Comparison of ENCODE assay signal across 14 cellular contexts in genomic region chr15:24823473-24823872, GRCh38.
DNase-seq lines count a peak whose midpoint lies in the region; ATAC-seq and TF ChIP-seq lines count a peak whose summit lies in the region.
"Had no signal": no experiment of that assay in that cellular context is flagged by ENCODE, and none has a peak within 500 bp of the region (broad histone marks: within the 10 kb centered on the region; RNA-seq: fewer than 3 reads in every experiment).

No MANE protein-coding gene starts in this region.

- H3K27me3 ChIP-seq in colonic mucosa = no peaks in the 10 kb centered on the region

- H3K36me3 ChIP-seq in mesodermal cell (ENCODE audit: control insufficient read depth, insufficient read depth, low read length) = no peaks in the 10 kb centered on the region
- H3K36me3 ChIP-seq in colonic mucosa = no peaks in the 10 kb centered on the region
- H3K36me3 ChIP-seq: left lung, thoracic aorta had no signal

- no peak overlapping the region for H3K9ac ChIP-seq in colonic mucosa (ENCODE audit: low read depth in 2 of 2, low read length in 2 of 2)

- H3K27ac Mint-ChIP-seq in stimulated activated memory B cell treated with anti-CD40 and anti-IgM and Interleukin-4, amounts not matched to agents 10 μg/mL and 1 μg/mL and 100 μg/mL, for 72 hours = no peak overlapping the region

- no peaks in the 10 kb centered on the region for H3K4me1 Mint-ChIP-seq in stimulated activated memory B cell treated with anti-CD40 and anti-IgM and Interleukin-4, amounts not matched to agents 10 μg/mL and 1 μg/mL and 100 μg/mL, for 72 hours

- 38 to 56% methylated on average over 9 of the region's 11 CpGs for WGBS in mesodermal cell (ENCODE audit: insufficient coverage in 2 of 2), 2 experiments

- H3K27ac ChIP-seq in C4-2B (peak overlapping the region; percentile 56), mesodermal cell (ENCODE audit: low read depth, low read length, severe bottlenecking) (no peak overlapping the region), colonic mucosa (no peak overlapping the region)
- H3K27ac ChIP-seq: left lung, psoas muscle, thoracic aorta had no signal

- H3K9me3 ChIP-seq in mesodermal cell (ENCODE audit: control insufficient read depth, low read length) (peaks cover 17% of the 10 kb centered on the region), colonic mucosa (no peaks in the 10 kb centered on the region)
- H3K9me3 ChIP-seq: psoas muscle, thoracic aorta had no signal

- peaks cover 5% of the 10 kb centered on the region for H3K9me3 Mint-ChIP-seq in stimulated activated memory B cell treated with anti-CD40 and anti-IgM and Interleukin-4, amounts not matched to agents 10 μg/mL and 1 μg/mL and 100 μg/mL, for 72 hours

- peak; percentile 13 for DNase-seq in OCI-M1 (lab: John Stamatoyannopoulos, UW)
- DNase-seq in globus pallidus (ENCODE audit: low spot score) = peak; percentile 35
- no peak for DNase-seq in colonic mucosa
- DNase-seq: aorta, left lung, NCI-H1417, psoas muscle, T1000 had no signal

- intact Hi-C loops in colonic mucosa (cut with DNase I) = no loop called here

- H3K4me3 ChIP-seq in mesodermal cell (ENCODE audit: extremely low read depth, insufficient read depth, low read length, poor library complexity, severe bottlenecking) = peak overlapping the region; percentile 14
- H3K4me3 ChIP-seq in colonic mucosa = no peak overlapping the region
- H3K4me3 ChIP-seq: left lung, psoas muscle, thoracic aorta had no signal

- H3K36me3 Mint-ChIP-seq in stimulated activated memory B cell treated with anti-CD40 and anti-IgM and Interleukin-4, amounts not matched to agents 10 μg/mL and 1 μg/mL and 100 μg/mL, for 72 hours = no peaks in the 10 kb centered on the region

- no peaks in the 10 kb centered on the region for H3K27me3 Mint-ChIP-seq in stimulated activated memory B cell treated with anti-CD40 and anti-IgM and Interleukin-4, amounts not matched to agents 10 μg/mL and 1 μg/mL and 100 μg/mL, for 72 hours

- no peak overlapping the region for H3K4me3 Mint-ChIP-seq in stimulated activated memory B cell treated with anti-CD40 and anti-IgM and Interleukin-4, amounts not matched to agents 10 μg/mL and 1 μg/mL and 100 μg/mL, for 72 hours

- H3K4me1 ChIP-seq in mesodermal cell (ENCODE audit: control insufficient read depth, insufficient read depth, low read length, poor library complexity, severe bottlenecking) (no peaks in the 10 kb centered on the region), colonic mucosa (no peaks in the 10 kb centered on the region)
- H3K4me1 ChIP-seq: left lung, psoas muscle had no signal

- TF ChIP-seq CTCF in C4-2B (conservative IDR thresholded peaks at IDR 0.05) = no peak
- TF ChIP-seq CTCF in colonic mucosa (IDR thresholded peaks at IDR 0.05) = no peak

- ATAC-seq in GM21825 (IDR thresholded peaks at IDR 0.05; ENCODE audit: unreplicated experiment) (no peak), GM21529 (IDR thresholded peaks at IDR 0.05; ENCODE audit: unreplicated experiment) (no peak)
- ATAC-seq in stimulated activated memory B cell treated with anti-CD40 and anti-IgM and Interleukin-4, amounts not matched to agents 10 μg/mL and 1 μg/mL and 100 μg/mL, for 72 hours = no peak
- ATAC-seq: left lung, psoas muscle had no signal
